1 cellular context compared by ENCODE assay signal in the genomic region with DNA sequence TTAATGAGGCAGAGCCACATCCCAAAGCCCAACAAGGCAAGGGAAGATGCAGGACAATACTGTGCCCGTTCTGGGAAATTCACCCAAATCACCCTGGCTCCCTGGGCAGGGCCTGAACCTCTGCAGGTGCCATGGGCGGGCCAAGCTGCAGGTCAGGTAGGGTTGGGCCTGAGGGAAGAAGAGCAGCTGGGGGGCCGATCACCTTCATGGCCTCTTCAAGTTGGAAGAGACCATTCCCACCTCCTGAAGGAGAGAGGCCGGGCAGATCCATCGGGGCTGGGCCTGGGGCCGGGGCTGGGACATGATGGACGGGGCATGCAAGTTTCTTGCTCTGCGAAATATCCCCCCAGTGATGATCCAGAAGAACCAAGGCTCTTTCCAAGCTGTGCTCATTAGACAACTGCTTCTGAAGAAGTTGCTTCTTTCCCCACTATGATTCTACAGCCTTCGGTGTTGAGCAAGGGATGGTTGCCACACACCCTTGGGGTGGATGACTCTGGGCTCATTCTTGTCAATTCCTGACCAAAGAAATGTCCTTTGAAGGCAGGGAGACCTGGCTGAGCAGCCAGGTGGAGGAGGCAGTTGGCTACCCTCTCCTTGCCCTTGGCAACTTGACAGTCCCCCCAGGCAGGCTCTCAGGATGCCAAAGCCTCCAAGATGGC.
TF ChIP-seq lines count a peak whose summit lies in the region.

No MANE protein-coding gene starts in this region.

TF ChIP-seq in H1, 55 proteins besides CTCF, POLR2A, EP300 and RAD21 (continued from another document):
- TF ChIP-seq CHD7 (IDR thresholded peaks at IDR 0.05; ENCODE audit: insufficient replicate concordance, low read length) (no peak), ATF2 (IDR thresholded peaks at IDR 0.05; ENCODE audit: low read length) (no peak), JUN (IDR thresholded peaks at IDR 0.05; ENCODE audit: low read depth, low read length) (no peak), SIX5 (IDR thresholded peaks at IDR 0.05; ENCODE audit: low read depth, low read length) (no peak), TEAD4 (IDR thresholded peaks at IDR 0.05; ENCODE audit: low read depth, low read length) (no peak), MAX (IDR thresholded peaks at IDR 0.05) (no peak), EGR1 (IDR thresholded peaks at IDR 0.05; ENCODE audit: borderline replicate concordance, low read depth, low read length) (no peak), BCL11A (IDR thresholded peaks at IDR 0.05; ENCODE audit: low read depth in 2 of 2, low read length in 2 of 2) (no peak), CEBPB (IDR thresholded peaks at IDR 0.05; ENCODE audit: low read depth, low read length) (no peak), GABPA (IDR thresholded peaks at IDR 0.05; ENCODE audit: borderline replicate concordance, insufficient read depth, low read length) (no peak), SIN3A (conservative IDR thresholded peaks at IDR 0.05 in 1 of 2, IDR thresholded peaks at IDR 0.05 in 1 of 2; ENCODE audit: low read depth in 1 of 2, low read length in 2 of 2) (no peak), TCF12 (IDR thresholded peaks at IDR 0.05; ENCODE audit: low read depth, low read length) (no peak)
TF ChIP-seq in H1: peak in this region for 0.
